28 cellular contexts compared by ENCODE assay signal in genomic region chr18:76903386-76903785, GRCh38.
"Had no signal": no experiment of that assay in that cellular context is flagged by ENCODE, and none has a peak within 500 bp of the region (broad histone marks: within the 10 kb centered on the region; RNA-seq: fewer than 3 reads in every experiment).

No MANE protein-coding gene starts in this region.

- H3K4me3 ChIP-seq: adrenal gland, esophagus muscularis mucosa, gastrocnemius medialis, pancreas, prostate gland, stomach, thyroid gland, upper lobe of left lung had no signal

- H3K27me3 Mint-ChIP-seq: activated naive CD8-positive, alpha-beta T cell treated with anti-CD3 and anti-CD28 coated beads for 36 hours; brain; naive thymus-derived CD4-positive, alpha-beta T cell; stimulated activated naive B cell treated with anti-CD40 and anti-IgM and Interleukin-4, amounts not matched to agents 10 μg/mL and 1 μg/mL and 100 μg/mL, for 72 hours had no signal

- H3K27ac ChIP-seq: adrenal gland, esophagus muscularis mucosa, gastrocnemius medialis, pancreas, prostate gland, stomach, thyroid gland, upper lobe of left lung had no signal

- H3K9me3 ChIP-seq: adrenal gland, esophagus muscularis mucosa, gastrocnemius medialis, pancreas, prostate gland, stomach, thyroid gland, upper lobe of left lung had no signal

- DNase-seq: activated CD4-positive, alpha-beta T cell treated with anti-CD3 and anti-CD28 coated beads for 4 hours; activated CD4-positive, alpha-beta T cell treated with anti-CD3 and anti-CD28 coated beads, Interleukin-2, amount 50 U/mL, for 4 hours; activated effector memory CD4-positive, alpha-beta T cell treated with anti-CD3 and anti-CD28 coated beads, Interleukin-2, amount 50 U/mL, for 16 hours; activated naive CD4-positive, alpha-beta T cell treated with anti-CD3 and anti-CD28 coated beads for 36 hours; activated naive CD8-positive, alpha-beta T cell treated with anti-CD3 and anti-CD28 coated beads for 36 hours; activated T-cell treated with anti-CD3 and anti-CD28 coated beads for 4 hours; adrenal gland; aorta; caudate nucleus; endodermal cell; gastrocnemius medialis; glutamatergic neuron; islet precursor cell; midbrain; naive thymus-derived CD4-positive, alpha-beta T cell; nucleus accumbens; pancreas; retina; stimulated activated CD4-positive, alpha-beta T cell treated with anti-CD3 and anti-CD28 coated beads, Interleukin-15, amount 100 ng/mL, for 24 hours; stimulated activated CD4-positive, alpha-beta T cell treated with anti-CD3 and anti-CD28 coated beads, Interleukin-2, amount 100 ng/mL, for 24 hours; stimulated activated naive B cell treated with anti-CD40 and anti-IgM and Interleukin-4, amounts not matched to agents 10 μg/mL and 1 μg/mL and 100 μg/mL, for 72 hours; stomach; T-helper 1 cell; thyroid gland; upper lobe of left lung had no signal

- H3K4me1 Mint-ChIP-seq: activated naive CD8-positive, alpha-beta T cell treated with anti-CD3 and anti-CD28 coated beads for 36 hours; brain; endodermal cell; stimulated activated naive B cell treated with anti-CD40 and anti-IgM and Interleukin-4, amounts not matched to agents 10 μg/mL and 1 μg/mL and 100 μg/mL, for 72 hours had no signal

- H3K4me1 ChIP-seq: adrenal gland, esophagus muscularis mucosa, gastrocnemius medialis, pancreas, prostate gland, stomach, thyroid gland, upper lobe of left lung had no signal

- ATAC-seq: gastrocnemius medialis; naive thymus-derived CD4-positive, alpha-beta T cell; pancreas; stimulated activated naive B cell treated with anti-CD40 and anti-IgM and Interleukin-4, amounts not matched to agents 10 μg/mL and 1 μg/mL and 100 μg/mL, for 72 hours had no signal

- H3K4me3 Mint-ChIP-seq: activated naive CD4-positive, alpha-beta T cell treated with anti-CD3 and anti-CD28 coated beads for 36 hours; activated naive CD8-positive, alpha-beta T cell treated with anti-CD3 and anti-CD28 coated beads for 36 hours; brain; endodermal cell; naive thymus-derived CD4-positive, alpha-beta T cell; stimulated activated naive B cell treated with anti-CD40 and anti-IgM and Interleukin-4, amounts not matched to agents 10 μg/mL and 1 μg/mL and 100 μg/mL, for 72 hours had no signal

- H3K27ac Mint-ChIP-seq: activated naive CD4-positive, alpha-beta T cell treated with anti-CD3 and anti-CD28 coated beads for 36 hours; activated naive CD8-positive, alpha-beta T cell treated with anti-CD3 and anti-CD28 coated beads for 36 hours; brain; endodermal cell; stimulated activated naive B cell treated with anti-CD40 and anti-IgM and Interleukin-4, amounts not matched to agents 10 μg/mL and 1 μg/mL and 100 μg/mL, for 72 hours had no signal

- H3K36me3 ChIP-seq: prostate gland had no signal

- H3K27me3 ChIP-seq: adrenal gland, esophagus muscularis mucosa, gastrocnemius medialis, pancreas, stomach, thyroid gland, upper lobe of left lung had no signal

- H3K9me3 Mint-ChIP-seq: activated naive CD4-positive, alpha-beta T cell treated with anti-CD3 and anti-CD28 coated beads for 36 hours; activated naive CD8-positive, alpha-beta T cell treated with anti-CD3 and anti-CD28 coated beads for 36 hours; endodermal cell; naive thymus-derived CD4-positive, alpha-beta T cell; stimulated activated naive B cell treated with anti-CD40 and anti-IgM and Interleukin-4, amounts not matched to agents 10 μg/mL and 1 μg/mL and 100 μg/mL, for 72 hours had no signal
